In genomic region chr13:99652901-99653300, GRCh38 we compare ENCODE assay signal across 32 cellular contexts.
"Had no signal": no experiment of that assay in that cellular context is flagged by ENCODE, and none has a peak within 500 bp of the region (broad histone marks: within the 10 kb centered on the region; RNA-seq: fewer than 3 reads in every experiment).

No MANE protein-coding gene starts in this region.

- H3K27ac ChIP-seq: ascending aorta, coronary artery, dorsolateral prefrontal cortex, foreskin keratinocyte, gastrocnemius medialis, heart left ventricle, WERI-Rb-1 had no signal

- H3K4me1 ChIP-seq: foreskin keratinocyte had no signal

- H3K4me3 Mint-ChIP-seq: activated B cell treated with CpG ODN at 0.5 μM for 24 hours; activated CD4-positive, alpha-beta memory T cell treated with anti-CD3 and anti-CD28 coated beads, Interleukin-2, amount 10 ng/mL, durations not matched to agents 7 days and 5 days; activated CD4-positive, alpha-beta T cell treated with anti-CD3 and anti-CD28 coated beads, Interleukin-2, amount 10 ng/mL, durations not matched to agents 7 days and 5 days; activated naive CD4-positive, alpha-beta T cell treated with anti-CD3 and anti-CD28 coated beads, Interleukin-2, amount 10 ng/mL, durations not matched to agents 7 days and 5 days; activated naive CD8-positive, alpha-beta T cell treated with anti-CD3 and anti-CD28 coated beads, Interleukin-2, amount 10 ng/mL, durations not matched to agents 7 days and 5 days; activated T-cell treated with anti-CD3 and anti-CD28 coated beads, Interleukin-2, amount 50 U/mL, for 24 hours; activated T-cell treated with anti-CD3 and anti-CD28 coated beads, Interleukin-2, amount 50 U/mL, for 72 hours; brain; central memory CD8-positive, alpha-beta T cell; dendritic cell treated with granulocyte-macrophage colony-stimulating factor and Interleukin-4, amounts not matched to agents 40 ng/mL and 50 ng/mL, for 4 days; endodermal cell; T-cell; T-helper 1 cell treated with Interleukin-12 subunit alpha and Interleukin-12 subunit beta and Interleukin-4 antibody, amounts not matched to agents 30 μg/mL and 1 μg/mL, for 36 hours; T-helper 2 cell treated with Interferon-gamma antibody and Interleukin-4, amounts not matched to agents 5 μg/mL and 100 μg/mL, for 36 hours had no signal

- H3K9me3 ChIP-seq: ascending aorta, gastrocnemius medialis, heart left ventricle had no signal

- H3K4me3 ChIP-seq: ascending aorta, coronary artery, dorsolateral prefrontal cortex, gastrocnemius medialis, heart left ventricle had no signal

- H3K27me3 ChIP-seq: ascending aorta, dorsolateral prefrontal cortex, gastrocnemius medialis had no signal

- ATAC-seq: activated CD4-positive, CD25-positive, alpha-beta regulatory T cell treated with anti-CD3 and anti-CD28 coated beads, Interleukin-2, amount 50 U/mL, for 24 hours; activated naive CD4-positive, alpha-beta T cell treated with anti-CD3 and anti-CD28 coated beads, Interleukin-2, amount 50 U/mL, for 72 hours; activated T-cell treated with anti-CD3 and anti-CD28 coated beads, Interleukin-2, amount 50 U/mL, for 72 hours; foreskin keratinocyte; gastrocnemius medialis; heart left ventricle; T-cell had no signal

- H3K27me3 Mint-ChIP-seq: activated CD4-positive, alpha-beta T cell treated with anti-CD3 and anti-CD28 coated beads, Interleukin-2, amount 10 ng/mL, durations not matched to agents 7 days and 5 days; activated naive CD4-positive, alpha-beta T cell treated with anti-CD3 and anti-CD28 coated beads, Interleukin-2, amount 10 ng/mL, durations not matched to agents 7 days and 5 days; activated naive CD8-positive, alpha-beta T cell treated with anti-CD3 and anti-CD28 coated beads, Interleukin-2, amount 10 ng/mL, durations not matched to agents 7 days and 5 days; activated T-cell treated with anti-CD3 and anti-CD28 coated beads, Interleukin-2, amount 50 U/mL, for 24 hours; central memory CD8-positive, alpha-beta T cell; T-cell had no signal

- DNase-seq: activated B cell treated with CpG ODN at 0.5 μM for 24 hours; activated CD4-positive, alpha-beta memory T cell treated with anti-CD3 and anti-CD28 coated beads, Interleukin-2, amount 10 ng/mL, durations not matched to agents 7 days and 5 days; activated CD4-positive, alpha-beta T cell treated with anti-CD3 and anti-CD28 coated beads for 4 hours; activated CD4-positive, alpha-beta T cell treated with anti-CD3 and anti-CD28 coated beads, Interleukin-2, amount 10 ng/mL, durations not matched to agents 7 days and 5 days; activated CD4-positive, alpha-beta T cell treated with anti-CD3 and anti-CD28 coated beads, Interleukin-2, amount 50 U/mL, for 4 hours; activated CD8-positive, alpha-beta memory T cell treated with anti-CD3 and anti-CD28 coated beads, Interleukin-2, amount 50 U/mL, for 48 hours; activated gamma-delta T cell; activated naive CD4-positive, alpha-beta T cell; activated naive CD4-positive, alpha-beta T cell treated with anti-CD3 and anti-CD28 coated beads, Interleukin-2, amount 10 ng/mL, durations not matched to agents 7 days and 5 days; activated naive CD8-positive, alpha-beta T cell treated with anti-CD3 and anti-CD28 coated beads, Interleukin-2, amount 10 ng/mL, durations not matched to agents 7 days and 5 days; activated T-cell treated with anti-CD3 and anti-CD28 coated beads for 4 hours; activated T-cell treated with anti-CD3 and anti-CD28 coated beads, Interleukin-2, amount 50 U/mL, for 24 hours; activated T-cell treated with anti-CD3 and anti-CD28 coated beads, Interleukin-2, amount 50 U/mL, for 72 hours; dorsolateral prefrontal cortex; effector memory CD4-positive, alpha-beta T cell; endodermal cell; foreskin keratinocyte; gastrocnemius medialis; glutamatergic neuron; heart left ventricle; T-cell; T1000; WERI-Rb-1 had no signal

- H3K27ac Mint-ChIP-seq: activated B cell treated with CpG ODN at 0.5 μM for 24 hours; activated CD4-positive, alpha-beta memory T cell treated with anti-CD3 and anti-CD28 coated beads, Interleukin-2, amount 10 ng/mL, durations not matched to agents 7 days and 5 days; activated CD4-positive, alpha-beta T cell treated with anti-CD3 and anti-CD28 coated beads, Interleukin-2, amount 10 ng/mL, durations not matched to agents 7 days and 5 days; activated naive CD4-positive, alpha-beta T cell treated with anti-CD3 and anti-CD28 coated beads, Interleukin-2, amount 10 ng/mL, durations not matched to agents 7 days and 5 days; activated naive CD4-positive, alpha-beta T cell treated with anti-CD3 and anti-CD28 coated beads, Interleukin-2, amount 50 U/mL, for 72 hours; activated T-cell treated with anti-CD3 and anti-CD28 coated beads, Interleukin-2, amount 50 U/mL, for 24 hours; activated T-cell treated with anti-CD3 and anti-CD28 coated beads, Interleukin-2, amount 50 U/mL, for 72 hours; dendritic cell treated with granulocyte-macrophage colony-stimulating factor and Interleukin-4, amounts not matched to agents 40 ng/mL and 50 ng/mL, for 4 days; endodermal cell; T-helper 1 cell treated with Interleukin-12 subunit alpha and Interleukin-12 subunit beta and Interleukin-4 antibody, amounts not matched to agents 30 μg/mL and 1 μg/mL, for 36 hours; T-helper 2 cell treated with Interferon-gamma antibody and Interleukin-4, amounts not matched to agents 5 μg/mL and 100 μg/mL, for 36 hours had no signal

- H3K9me3 Mint-ChIP-seq: activated B cell treated with CpG ODN at 0.5 μM for 24 hours; activated CD4-positive, alpha-beta memory T cell treated with anti-CD3 and anti-CD28 coated beads, Interleukin-2, amount 10 ng/mL, durations not matched to agents 7 days and 5 days; activated CD4-positive, alpha-beta T cell treated with anti-CD3 and anti-CD28 coated beads, Interleukin-2, amount 10 ng/mL, durations not matched to agents 7 days and 5 days; activated naive CD4-positive, alpha-beta T cell treated with anti-CD3 and anti-CD28 coated beads, Interleukin-2, amount 10 ng/mL, durations not matched to agents 7 days and 5 days; activated naive CD4-positive, alpha-beta T cell treated with anti-CD3 and anti-CD28 coated beads, Interleukin-2, amount 50 U/mL, for 72 hours; activated naive CD8-positive, alpha-beta T cell treated with anti-CD3 and anti-CD28 coated beads, Interleukin-2, amount 10 ng/mL, durations not matched to agents 7 days and 5 days; activated T-cell treated with anti-CD3 and anti-CD28 coated beads, Interleukin-2, amount 50 U/mL, for 24 hours; activated T-cell treated with anti-CD3 and anti-CD28 coated beads, Interleukin-2, amount 50 U/mL, for 72 hours; brain; central memory CD8-positive, alpha-beta T cell; dendritic cell treated with granulocyte-macrophage colony-stimulating factor and Interleukin-4, amounts not matched to agents 40 ng/mL and 50 ng/mL, for 4 days; endodermal cell; T-cell; T-helper 1 cell treated with Interleukin-12 subunit alpha and Interleukin-12 subunit beta and Interleukin-4 antibody, amounts not matched to agents 30 μg/mL and 1 μg/mL, for 36 hours; T-helper 2 cell treated with Interferon-gamma antibody and Interleukin-4, amounts not matched to agents 5 μg/mL and 100 μg/mL, for 36 hours had no signal

- H3K36me3 ChIP-seq: ascending aorta, gastrocnemius medialis, heart left ventricle, WERI-Rb-1 had no signal

- H3K36me3 Mint-ChIP-seq: activated naive CD4-positive, alpha-beta T cell treated with anti-CD3 and anti-CD28 coated beads, Interleukin-2, amount 10 ng/mL, durations not matched to agents 7 days and 5 days; activated naive CD4-positive, alpha-beta T cell treated with anti-CD3 and anti-CD28 coated beads, Interleukin-2, amount 50 U/mL, for 72 hours; activated naive CD8-positive, alpha-beta T cell treated with anti-CD3 and anti-CD28 coated beads, Interleukin-2, amount 10 ng/mL, durations not matched to agents 7 days and 5 days; brain had no signal
